Comparison of ENCODE assay signal across 1 cellular context in the genomic region with DNA sequence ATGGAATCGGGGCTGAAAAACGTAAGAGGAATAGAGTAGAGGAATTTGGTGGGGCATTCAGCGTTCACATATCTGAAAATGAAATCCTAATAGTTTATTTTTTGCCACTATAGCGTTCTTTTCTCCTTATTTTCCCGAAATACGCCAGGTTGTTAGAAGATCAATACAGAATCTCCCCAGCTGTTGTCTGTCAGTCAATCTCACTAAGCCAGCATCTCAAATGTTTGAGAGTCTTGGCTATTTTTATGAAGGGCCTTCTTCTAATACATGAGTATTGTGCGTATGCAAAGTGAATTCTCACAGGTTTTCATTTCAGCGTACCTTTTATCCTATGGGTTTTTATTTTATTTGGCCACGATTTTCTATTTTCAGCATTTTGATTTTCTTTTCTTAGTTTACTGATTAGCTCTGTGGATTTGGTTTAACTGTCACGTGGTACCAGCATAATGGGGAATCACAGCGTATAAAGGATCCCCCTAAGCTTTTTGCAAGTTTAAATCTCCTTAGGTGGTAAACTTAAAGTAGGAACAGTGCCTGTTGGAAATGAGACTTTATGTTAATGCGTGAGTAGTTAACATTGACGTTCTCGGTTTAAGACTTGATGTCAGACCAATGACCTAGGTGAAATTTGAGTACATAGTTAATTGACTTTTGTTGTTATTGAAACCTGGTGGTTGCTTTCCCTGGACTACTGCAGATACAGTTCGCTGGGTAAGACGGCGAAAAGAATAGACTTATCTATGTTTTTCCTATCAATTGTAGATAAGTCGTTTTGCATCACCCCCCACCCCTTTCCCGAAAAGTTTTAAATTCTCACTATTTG.
TF ChIP-seq lines count a peak whose summit lies in the region.

No MANE protein-coding gene starts in this region.

TF ChIP-seq in HEK293, 187 proteins besides CTCF, POLR2A, EP300 and RAD21 (continued from another document):
- no peak for TF ChIP-seq EGR2 (tag by site-specific recombination; IDR thresholded peaks at IDR 0.05; ENCODE audit: low read depth)
- TF ChIP-seq PRDM1 (tag by site-specific recombination; IDR thresholded peaks at IDR 0.05), result peak; percentile 78
- no peak for TF ChIP-seq ZNF146 (tag by site-specific recombination; IDR thresholded peaks at IDR 0.05)
- TF ChIP-seq, protein P1, sequence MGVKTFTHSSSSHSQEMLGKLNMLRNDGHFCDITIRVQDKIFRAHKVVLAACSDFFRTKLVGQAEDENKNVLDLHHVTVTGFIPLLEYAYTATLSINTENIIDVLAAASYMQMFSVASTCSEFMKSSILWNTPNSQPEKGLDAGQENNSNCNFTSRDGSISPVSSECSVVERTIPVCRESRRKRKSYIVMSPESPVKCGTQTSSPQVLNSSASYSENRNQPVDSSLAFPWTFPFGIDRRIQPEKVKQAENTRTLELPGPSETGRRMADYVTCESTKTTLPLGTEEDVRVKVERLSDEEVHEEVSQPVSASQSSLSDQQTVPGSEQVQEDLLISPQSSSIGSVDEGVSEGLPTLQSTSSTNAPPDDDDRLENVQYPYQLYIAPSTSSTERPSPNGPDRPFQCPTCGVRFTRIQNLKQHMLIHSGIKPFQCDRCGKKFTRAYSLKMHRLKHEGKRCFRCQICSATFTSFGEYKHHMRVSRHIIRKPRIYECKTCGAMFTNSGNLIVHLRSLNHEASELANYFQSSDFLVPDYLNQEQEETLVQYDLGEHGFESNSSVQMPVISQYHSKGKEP (tag by site-specific recombination; IDR thresholded peaks at IDR 0.05), result 0 out of 2 replicates have a peak, but pooled peaks have one; percentile 11
- TF ChIP-seq GLIS2 (tag by site-specific recombination; IDR thresholded peaks at IDR 0.05), result no peak
- TF ChIP-seq ZBTB11 (tag by site-specific recombination; conservative IDR thresholded peaks at IDR 0.05; ENCODE audit: low read depth), result no peak
- TF ChIP-seq ZBTB21 (tag by site-specific recombination; IDR thresholded peaks at IDR 0.05), result peak; percentile 57; the same call in 1 of the 2 replicates
